24 cellular contexts compared by ENCODE assay signal in genomic region chr3:129585949-129586657, GRCh38. TPM values are rescaled to one million over a fixed set of nuclear protein-coding genes. Genes with fewer than 3 reads are reported as not detected.
DNase-seq lines count a peak whose midpoint lies in the region; ATAC-seq, FAIRE-seq and TF ChIP-seq lines count a peak whose summit lies in the region.
"Had no signal": no experiment of that assay in that cellular context is flagged by ENCODE, and none has a peak within 500 bp of the region (broad histone marks: within the 10 kb centered on the region; RNA-seq: fewer than 3 reads in every experiment).

No MANE protein-coding gene starts in this region.

- no peak for TF ChIP-seq POLR2A in IMR-90 (IDR thresholded peaks at IDR 0.05; ENCODE audit: low read depth, low read length)
- TF ChIP-seq POLR2A in adrenal gland (IDR thresholded peaks at IDR 0.05): no peak

- peaks cover 25% of the 10 kb centered on the region for H3K79me2 ChIP-seq in astrocyte (ENCODE audit: insufficient read depth, low read length)

- in situ Hi-C loops in IMR-90 (cut with MboI; ENCODE audit: low sequenced_read_pairs): no loop called here

- no TSS peak for BruUV-seq in IMR-90 (replicated peaks; lab: Mats Ljungman, UMichigan)

- H2AFZ ChIP-seq in IMR-90 (replicated peaks; ENCODE audit: low read length, poor library complexity): no peak overlapping the region
- H2AFZ ChIP-seq in astrocyte (ENCODE audit: low read depth, low read length): no peak overlapping the region
- H2AFZ ChIP-seq: GM23248 had no signal

- no peak overlapping the region for H3K4ac ChIP-seq in IMR-90 (ENCODE audit: low read depth, low read length)

- TF ChIP-seq RAD21 in IMR-90 (IDR thresholded peaks at IDR 0.05; ENCODE audit: low read length): no peak

- dilution Hi-C loops in IMR-90 (cut with HindIII; ENCODE audit: low sequenced_read_pairs, unreplicated experiment): no loop called here

- H3K79me1 ChIP-seq in IMR-90 (ENCODE audit: low read depth in 1 of 2, low read length in 2 of 2): peaks cover 9 to 57% of the 10 kb centered on the region in 2 experiments

- H3K4me3 ChIP-seq in IMR-90 (ENCODE audit: insufficient read depth, low read depth, low read length) (no peak overlapping the region), astrocyte (ENCODE audit: insufficient read depth, low read depth, low read length) (no peak overlapping the region), adrenal gland (no peak overlapping the region)
- H3K4me3 ChIP-seq: GM12878, GM23248, MG63 had no signal

- no peaks in the 10 kb centered on the region for H3K9me3 Mint-ChIP-seq in astrocyte (ENCODE audit: unreplicated experiment)
- peaks cover 5% of the 10 kb centered on the region for H3K9me3 Mint-ChIP-seq in glutamatergic neuron (ENCODE audit: unreplicated experiment)
- H3K9me3 Mint-ChIP-seq in stimulated activated memory B cell treated with anti-CD40 and anti-IgM and Interleukin-4, amounts not matched to agents 10 μg/mL and 1 μg/mL and 100 μg/mL, for 72 hours: no peaks in the 10 kb centered on the region
- no peaks in the 10 kb centered on the region for H3K9me3 Mint-ChIP-seq in activated T-cell treated with anti-CD3 and anti-CD28 coated beads, Interleukin-2, amount 50 U/mL, for 24 hours
- H3K9me3 Mint-ChIP-seq: CD4-positive, CD25-positive, alpha-beta regulatory T cell had no signal

- H3K4me3 Mint-ChIP-seq in astrocyte (ENCODE audit: unreplicated experiment): peak overlapping the region; percentile 7
- no peak overlapping the region for H3K4me3 Mint-ChIP-seq in glutamatergic neuron (ENCODE audit: unreplicated experiment)
- H3K4me3 Mint-ChIP-seq in stimulated activated memory B cell treated with anti-CD40 and anti-IgM and Interleukin-4, amounts not matched to agents 10 μg/mL and 1 μg/mL and 100 μg/mL, for 72 hours: no peak overlapping the region
- H3K4me3 Mint-ChIP-seq in activated T-cell treated with anti-CD3 and anti-CD28 coated beads, Interleukin-2, amount 50 U/mL, for 24 hours: no peak overlapping the region
- H3K4me3 Mint-ChIP-seq: CD4-positive, CD25-positive, alpha-beta regulatory T cell had no signal

- no peak overlapping the region for H2AK9ac ChIP-seq in IMR-90 (replicated peaks; ENCODE audit: low read depth, low read length, poor library complexity)

- 0 out of 2 replicates have a peak, but pooled peaks cover 2% of the 10 kb centered on the region for H3K9me1 ChIP-seq in IMR-90 (ENCODE audit: insufficient read depth, low read length)

- no peaks in the 10 kb centered on the region for H3K27me3 Mint-ChIP-seq in astrocyte (ENCODE audit: low read depth, unreplicated experiment)
- no peaks in the 10 kb centered on the region for H3K27me3 Mint-ChIP-seq in glutamatergic neuron (ENCODE audit: unreplicated experiment)
- H3K27me3 Mint-ChIP-seq in stimulated activated memory B cell treated with anti-CD40 and anti-IgM and Interleukin-4, amounts not matched to agents 10 μg/mL and 1 μg/mL and 100 μg/mL, for 72 hours: no peaks in the 10 kb centered on the region
- H3K27me3 Mint-ChIP-seq in activated T-cell treated with anti-CD3 and anti-CD28 coated beads, Interleukin-2, amount 50 U/mL, for 24 hours: no peaks in the 10 kb centered on the region
- H3K27me3 Mint-ChIP-seq: CD4-positive, CD25-positive, alpha-beta regulatory T cell had no signal

- H3K9me3 ChIP-seq in IMR-90 (ENCODE audit: control insufficient read depth, insufficient read depth, low read length) (no peaks in the 10 kb centered on the region), astrocyte (ENCODE audit: insufficient read depth, low read depth, low read length) (no peaks in the 10 kb centered on the region), adrenal gland (replicated peaks in 1 of 3) (no peaks in the 10 kb centered on the region)
- H3K9me3 ChIP-seq: BE2C, MG63 had no signal

- no peak overlapping the region for H2BK15ac ChIP-seq in IMR-90 (ENCODE audit: low read depth, low read length)

- H3K4me1 Mint-ChIP-seq in astrocyte (ENCODE audit: low read depth, unreplicated experiment): peaks cover 9% of the 10 kb centered on the region
- peaks cover 6% of the 10 kb centered on the region for H3K4me1 Mint-ChIP-seq in glutamatergic neuron (ENCODE audit: low read depth, unreplicated experiment)
- peaks cover 10% of the 10 kb centered on the region for H3K4me1 Mint-ChIP-seq in stimulated activated memory B cell treated with anti-CD40 and anti-IgM and Interleukin-4, amounts not matched to agents 10 μg/mL and 1 μg/mL and 100 μg/mL, for 72 hours
- no peaks in the 10 kb centered on the region for H3K4me1 Mint-ChIP-seq in activated T-cell treated with anti-CD3 and anti-CD28 coated beads, Interleukin-2, amount 50 U/mL, for 24 hours (ENCODE audit: low read depth)
- H3K4me1 Mint-ChIP-seq: CD4-positive, CD25-positive, alpha-beta regulatory T cell had no signal

- no peak overlapping the region for H3K14ac ChIP-seq in IMR-90 (replicated peaks; ENCODE audit: low read depth, low read length)

- H3K4me1 ChIP-seq in IMR-90 (ENCODE audit: control insufficient read depth, insufficient read depth, low read length) (peaks cover 6% of the 10 kb centered on the region; the same call in 1 of the 2 replicates), astrocyte (ENCODE audit: insufficient read depth, low read length) (no peaks in the 10 kb centered on the region), adrenal gland (replicated peaks in 1 of 2) (peaks cover 10 to 21% of the 10 kb centered on the region in 2 donors)

- H2AK5ac ChIP-seq in IMR-90 (ENCODE audit: low read depth, low read length): peak overlapping the region; percentile 14; the same call in 1 of the 2 replicates

- H4K8ac ChIP-seq in IMR-90 (ENCODE audit: low read depth in 2 of 2, low read length in 2 of 2): no peak overlapping the region

- no peak overlapping the region for H3K27ac ChIP-seq in IMR-90 (ENCODE audit: insufficient read depth, low read length)
- H3K27ac ChIP-seq in astrocyte (ENCODE audit: low read depth, low read length): no peak overlapping the region
- peak overlapping the region in 2 of 5 donors; percentile 26 to 95 for H3K27ac ChIP-seq in adrenal gland

- no peak overlapping the region for H3K56ac ChIP-seq in IMR-90 (ENCODE audit: extremely low read depth, insufficient read depth, low read length)

- 96% methylated on average over 15 of the region's 27 CpGs; no CpG with 5 or more reads in 1 of the 2 experiments for WGBS in IMR-90 (ENCODE audit: extremely low coverage in 2 of 2, insufficient read length in 1 of 2), 2 experiments
- WGBS in adrenal gland, 4 donors: 87 to 93% (median 93%) methylated on average over 14 to 27 of the region's 27 CpGs

- no peak overlapping the region for H3K4me2 ChIP-seq in IMR-90 (ENCODE audit: low read depth, low read length)
- H3K4me2 ChIP-seq in astrocyte (ENCODE audit: low read length): no peak overlapping the region

- TF ChIP-seq CTCF in IMR-90 (conservative IDR thresholded peaks at IDR 0.05; ENCODE audit: low read depth, low read length) (no peak), astrocyte (IDR thresholded peaks at IDR 0.05; ENCODE audit: insufficient read depth, low read depth, low read length) (no peak), glutamatergic neuron (IDR thresholded peaks at IDR 0.05; ENCODE audit: partially characterized antibody, unreplicated experiment) (no peak), adrenal gland (IDR thresholded peaks at IDR 0.05) (no peak)

- ATAC-seq in IMR-90 (ENCODE audit: low read depth) (no peak), HG03469 (IDR thresholded peaks at IDR 0.05; ENCODE audit: unreplicated experiment) (no peak)
- peak; percentile 5 for ATAC-seq in stimulated activated memory B cell treated with anti-CD40 and anti-IgM and Interleukin-4, amounts not matched to agents 10 μg/mL and 1 μg/mL and 100 μg/mL, for 72 hours
- ATAC-seq: GM12878, Right ventricle myocardium inferior had no signal

- POLR2A ChIA-PET in IMR-90 (lab: Charles Lee; ENCODE audit: unreplicated experiment): no interaction called here

- H2BK120ac ChIP-seq in IMR-90 (ENCODE audit: low read depth, low read length): no peak overlapping the region

- H4K5ac ChIP-seq in IMR-90 (ENCODE audit: low read depth, low read length): no peak overlapping the region

- no peak overlapping the region for H2BK20ac ChIP-seq in IMR-90 (ENCODE audit: low read depth, low read length)

- H3K23ac ChIP-seq in IMR-90 (ENCODE audit: low read depth, low read length): no peak overlapping the region

- H3K18ac ChIP-seq in IMR-90 (ENCODE audit: low read depth, low read length): no peak overlapping the region

- H4K91ac ChIP-seq in IMR-90 (ENCODE audit: insufficient read depth, low read depth, low read length): no peak overlapping the region

- intact Hi-C loops in IMR-90 (cut with micrococcal nuclease) (no loop called here), adrenal gland (cut with DNase I) (no loop called here)

- no peak for FAIRE-seq in astrocyte (lab: Jason Lieb, UNC)
- FAIRE-seq: GM12878, RCC 7860 had no signal

- H3K27me3 ChIP-seq in IMR-90 (ENCODE audit: control insufficient read depth, insufficient read depth, low read length) (no peaks in the 10 kb centered on the region), astrocyte (ENCODE audit: insufficient read depth, low read length) (no peaks in the 10 kb centered on the region), adrenal gland (no peaks in the 10 kb centered on the region)
- H3K27me3 ChIP-seq: BE2C, MG63 had no signal

- no peak overlapping the region for H2BK5ac ChIP-seq in IMR-90 (ENCODE audit: low read depth, low read length, poor library complexity, severe bottlenecking)

- H4K20me1 ChIP-seq in IMR-90 (ENCODE audit: insufficient read depth, low read length) (peaks cover 4% of the 10 kb centered on the region), astrocyte (ENCODE audit: insufficient read depth, low read length) (peaks cover 31% of the 10 kb centered on the region)

- H3K27ac Mint-ChIP-seq in astrocyte (ENCODE audit: unreplicated experiment) (no peak overlapping the region), glutamatergic neuron (ENCODE audit: unreplicated experiment) (peak overlapping the region; percentile 52)
- peak overlapping the region; percentile 15 for H3K27ac Mint-ChIP-seq in stimulated activated memory B cell treated with anti-CD40 and anti-IgM and Interleukin-4, amounts not matched to agents 10 μg/mL and 1 μg/mL and 100 μg/mL, for 72 hours
- no peak overlapping the region for H3K27ac Mint-ChIP-seq in activated T-cell treated with anti-CD3 and anti-CD28 coated beads, Interleukin-2, amount 50 U/mL, for 24 hours
- H3K27ac Mint-ChIP-seq: CD4-positive, CD25-positive, alpha-beta regulatory T cell had no signal

- H3K36me3 Mint-ChIP-seq in astrocyte (ENCODE audit: low read depth, unreplicated experiment): peaks cover 24% of the 10 kb centered on the region
- no peaks in the 10 kb centered on the region for H3K36me3 Mint-ChIP-seq in glutamatergic neuron (ENCODE audit: unreplicated experiment)
- no peaks in the 10 kb centered on the region for H3K36me3 Mint-ChIP-seq in stimulated activated memory B cell treated with anti-CD40 and anti-IgM and Interleukin-4, amounts not matched to agents 10 μg/mL and 1 μg/mL and 100 μg/mL, for 72 hours
- no peaks in the 10 kb centered on the region for H3K36me3 Mint-ChIP-seq in activated T-cell treated with anti-CD3 and anti-CD28 coated beads, Interleukin-2, amount 50 U/mL, for 24 hours (ENCODE audit: low read depth)
- H3K36me3 Mint-ChIP-seq: CD4-positive, CD25-positive, alpha-beta regulatory T cell had no signal

- peaks cover 25% of the 10 kb centered on the region for H3K36me3 ChIP-seq in IMR-90 (ENCODE audit: control insufficient read depth, insufficient read depth, low read length)
- H3K36me3 ChIP-seq in astrocyte (ENCODE audit: insufficient read depth, low read length): no peaks in the 10 kb centered on the region
- peaks cover 0 to 53% of the 10 kb centered on the region in 2 donors for H3K36me3 ChIP-seq in adrenal gland (replicated peaks in 1 of 2)

- H3K9ac ChIP-seq in IMR-90 (ENCODE audit: low read depth, low read length) (no peak overlapping the region), astrocyte (ENCODE audit: low read length) (no peak overlapping the region)

- CTCF ChIA-PET in IMR-90 (lab: Yijun Ruan, JAX): no interaction called here

- DNase-seq in IMR-90 (no peak), astrocyte (ENCODE audit: low read depth) (no peak), glutamatergic neuron (no peak), adrenal gland (no peak)
- no peak for DNase-seq in activated T-cell treated with anti-CD3 and anti-CD28 coated beads, Interleukin-2, amount 50 U/mL, for 24 hours
- DNase-seq: BE2C; CD4-positive, CD25-positive, alpha-beta regulatory T cell; DMS79 treated with DMSO at 0.1 percent for 48 hours; GM23248; HCEC 1CT; MG63; NCI-H1417; NCI-H1694 treated with DMSO at 0.1 percent for 48 hours; NCI-H446 treated with DMSO at 0.1 percent for 48 hours; NCI-H526 treated with DMSO at 0.1 percent for 48 hours; OCI-M1 had no signal

RNA-seq across cellular contexts. Expression of gene PLXND1, which starts 20.4 kb away (rescaled TPM):
- total RNA-seq in IMR-90 (2012; rRNA removed) (19.2 and 22.5 TPM in 2 replicates), astrocyte (184 and 188 TPM in 2 replicates), glutamatergic neuron (ENCODE audit: unreplicated experiment) (72.2 TPM), adrenal gland (100 to 1,000 TPM; 101 to 191 (median 149) TPM)
- polyA plus RNA-seq in IMR-90 (2012; rRNA removed) (64.5 and 67.1 TPM in 2 replicates), adrenal gland (100 to 1,000 TPM in 2 of 3 donors, 10 to 100 TPM in 1; 41.2 to 370 (median 130) TPM)
- 51.4 and 55.1 TPM in 2 replicates for polyA plus RNA-seq in IMR-90 (2012; cell fraction: cytosol; rRNA removed)
- 117 and 164 TPM in 2 replicates for polyA plus RNA-seq in IMR-90 (2012; cell fraction: nucleus; rRNA removed; ENCODE audit: low replicate concordance)

RNA-seq across cellular contexts. Expression of gene H1-8, which starts 43.1 kb away (rescaled TPM):
- total RNA-seq in IMR-90 (2012; rRNA removed): not detected in 2 replicates
- not detected in 2 replicates for polyA plus RNA-seq in IMR-90 (2012; rRNA removed)
- not detected in 2 replicates for polyA plus RNA-seq in IMR-90 (2012; cell fraction: cytosol; rRNA removed)
- not detected in 2 replicates for polyA plus RNA-seq in IMR-90 (2012; cell fraction: nucleus; rRNA removed; ENCODE audit: low replicate concordance)
- total RNA-seq in astrocyte: not detected in 2 replicates
- not detected for total RNA-seq in glutamatergic neuron (ENCODE audit: unreplicated experiment)
- not detected for total RNA-seq in adrenal gland
- not detected for polyA plus RNA-seq in adrenal gland
- total RNA-seq: A673; CD4-positive, CD25-positive, alpha-beta regulatory T cell; GM12878; GM23248; LHCN-M2; Right ventricle myocardium inferior; SK-MEL-5 had no signal
- polyA plus RNA-seq: CD4-positive, CD25-positive, alpha-beta regulatory T cell; GM12878; GM23248 had no signal

RNA-seq across cellular contexts. Expression of gene RHO, which starts 57.7 kb away (rescaled TPM):
- total RNA-seq in IMR-90 (2012; rRNA removed) (not detected in 2 replicates), astrocyte (not detected in 2 replicates), glutamatergic neuron (ENCODE audit: unreplicated experiment) (not detected), adrenal gland (not detected)
- polyA plus RNA-seq in IMR-90 (2012; rRNA removed) (not detected in 2 replicates), adrenal gland (not detected)
- not detected in 2 replicates for polyA plus RNA-seq in IMR-90 (2012; cell fraction: cytosol; rRNA removed)
- 0.03 TPM in 1 of 2 replicates, not detected in the other for polyA plus RNA-seq in IMR-90 (2012; cell fraction: nucleus; rRNA removed; ENCODE audit: low replicate concordance)
- total RNA-seq: A673; CD4-positive, CD25-positive, alpha-beta regulatory T cell; GM12878; GM23248; LHCN-M2; Right ventricle myocardium inferior; SK-MEL-5 had no signal
- polyA plus RNA-seq: CD4-positive, CD25-positive, alpha-beta regulatory T cell; GM12878; GM23248 had no signal

Comparison
In these comparisons a context has a peak if more than half of its experiments do, and no peak if none do; other contexts are left out.
1. H3K27ac Mint-ChIP-seq: peak in glutamatergic neuron (single experiment) and stimulated activated memory B cell treated with anti-CD40 and anti-IgM and Interleukin-4, amounts not matched to agents 10 μg/mL and 1 μg/mL and 100 μg/mL, for 72 hours (single experiment); none in astrocyte (single experiment) and activated T-cell treated with anti-CD3 and anti-CD28 coated beads, Interleukin-2, amount 50 U/mL, for 24 hours (single experiment).